ENCODE assay signal across 1 cellular context in genomic region chr4:40530961-40531635, GRCh38.
A peak's percentile ranks its signal among the peaks of the same experiment; 100 is the strongest.
TF ChIP-seq lines count a peak whose summit lies in the region.

No MANE protein-coding gene starts in this region.

TF ChIP-seq in K562, 482 proteins besides CTCF, POLR2A, EP300 and RAD21 (continued from another document and continues in another):
- TF ChIP-seq, protein P1, sequence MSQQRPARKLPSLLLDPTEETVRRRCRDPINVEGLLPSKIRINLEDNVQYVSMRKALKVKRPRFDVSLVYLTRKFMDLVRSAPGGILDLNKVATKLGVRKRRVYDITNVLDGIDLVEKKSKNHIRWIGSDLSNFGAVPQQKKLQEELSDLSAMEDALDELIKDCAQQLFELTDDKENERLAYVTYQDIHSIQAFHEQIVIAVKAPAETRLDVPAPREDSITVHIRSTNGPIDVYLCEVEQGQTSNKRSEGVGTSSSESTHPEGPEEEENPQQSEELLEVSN (IDR thresholded peaks at IDR 0.05; ENCODE audit: borderline replicate concordance in 1 of 2, extremely low read depth in 1 of 2, insufficient read depth in 1 of 2, insufficient read length in 1 of 2, low read depth in 1 of 2, low read length in 1 of 2, poor library complexity in 1 of 2, severe bottlenecking in 1 of 2), result no peak
- TF ChIP-seq ASH1L (IDR thresholded peaks at IDR 0.05; ENCODE audit: borderline replicate concordance, low read depth, partially characterized antibody), result no peak
- TF ChIP-seq POLR2B (IDR thresholded peaks at IDR 0.05; ENCODE audit: low read depth, partially characterized antibody), result no peak
- no peak for TF ChIP-seq PHTF2 (CRISPR knock-in tag; IDR thresholded peaks at IDR 0.05)
- TF ChIP-seq NCOA4 (IDR thresholded peaks at IDR 0.05; ENCODE audit: partially characterized antibody), result no peak
- no peak for TF ChIP-seq STAT6 (CRISPR knock-in tag; IDR thresholded peaks at IDR 0.05)
- TF ChIP-seq ZNF785 (CRISPR knock-in tag; IDR thresholded peaks at IDR 0.05), result no peak
- TF ChIP-seq TRIM28 (IDR thresholded peaks at IDR 0.05), result no peak
- no peak for TF ChIP-seq ZZZ3 (IDR thresholded peaks at IDR 0.05)
- no peak for TF ChIP-seq CEBPB (tag; IDR thresholded peaks at IDR 0.05)
- peak; percentile 76 to 98; a peak in 3 of 4 replicates for TF ChIP-seq RCOR1 (IDR thresholded peaks at IDR 0.05; ENCODE audit: borderline replicate concordance in 1 of 2, low read depth in 2 of 2, low read length in 2 of 2)
- TF ChIP-seq TAF15 (IDR thresholded peaks at IDR 0.05; ENCODE audit: low read depth, low read length), result no peak
- TF ChIP-seq MTA1 (IDR thresholded peaks at IDR 0.05; ENCODE audit: borderline replicate concordance), result no peak
- TF ChIP-seq, protein P2, sequence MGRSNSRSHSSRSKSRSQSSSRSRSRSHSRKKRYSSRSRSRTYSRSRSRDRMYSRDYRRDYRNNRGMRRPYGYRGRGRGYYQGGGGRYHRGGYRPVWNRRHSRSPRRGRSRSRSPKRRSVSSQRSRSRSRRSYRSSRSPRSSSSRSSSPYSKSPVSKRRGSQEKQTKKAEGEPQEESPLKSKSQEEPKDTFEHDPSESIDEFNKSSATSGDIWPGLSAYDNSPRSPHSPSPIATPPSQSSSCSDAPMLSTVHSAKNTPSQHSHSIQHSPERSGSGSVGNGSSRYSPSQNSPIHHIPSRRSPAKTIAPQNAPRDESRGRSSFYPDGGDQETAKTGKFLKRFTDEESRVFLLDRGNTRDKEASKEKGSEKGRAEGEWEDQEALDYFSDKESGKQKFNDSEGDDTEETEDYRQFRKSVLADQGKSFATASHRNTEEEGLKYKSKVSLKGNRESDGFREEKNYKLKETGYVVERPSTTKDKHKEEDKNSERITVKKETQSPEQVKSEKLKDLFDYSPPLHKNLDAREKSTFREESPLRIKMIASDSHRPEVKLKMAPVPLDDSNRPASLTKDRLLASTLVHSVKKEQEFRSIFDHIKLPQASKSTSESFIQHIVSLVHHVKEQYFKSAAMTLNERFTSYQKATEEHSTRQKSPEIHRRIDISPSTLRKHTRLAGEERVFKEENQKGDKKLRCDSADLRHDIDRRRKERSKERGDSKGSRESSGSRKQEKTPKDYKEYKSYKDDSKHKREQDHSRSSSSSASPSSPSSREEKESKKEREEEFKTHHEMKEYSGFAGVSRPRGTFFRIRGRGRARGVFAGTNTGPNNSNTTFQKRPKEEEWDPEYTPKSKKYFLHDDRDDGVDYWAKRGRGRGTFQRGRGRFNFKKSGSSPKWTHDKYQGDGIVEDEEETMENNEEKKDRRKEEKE (IDR thresholded peaks at IDR 0.05; ENCODE audit: borderline replicate concordance in 1 of 2, control insufficient read depth in 1 of 2, low read depth in 2 of 2, low read length in 1 of 2), result no peak
- TF ChIP-seq ZBTB49 (CRISPR knock-in tag; IDR thresholded peaks at IDR 0.05; ENCODE audit: borderline replicate concordance), result no peak
- TF ChIP-seq MAX (CRISPR knock-in tag; IDR thresholded peaks at IDR 0.05), result no peak
- no peak for TF ChIP-seq SMAD3 (CRISPR knock-in tag; conservative IDR thresholded peaks at IDR 0.05)
- no peak for TF ChIP-seq STAT5B (CRISPR knock-in tag; IDR thresholded peaks at IDR 0.05)
- TF ChIP-seq HMBOX1 (IDR thresholded peaks at IDR 0.05), result peak; percentile 32; the same call in 1 of the 2 replicates
- TF ChIP-seq TAF7 (tag; IDR thresholded peaks at IDR 0.05), result no peak
- no peak for TF ChIP-seq ETS2 (tag; IDR thresholded peaks at IDR 0.05; ENCODE audit: borderline replicate concordance, poor library complexity, severe bottlenecking)
- TF ChIP-seq, protein P3, sequence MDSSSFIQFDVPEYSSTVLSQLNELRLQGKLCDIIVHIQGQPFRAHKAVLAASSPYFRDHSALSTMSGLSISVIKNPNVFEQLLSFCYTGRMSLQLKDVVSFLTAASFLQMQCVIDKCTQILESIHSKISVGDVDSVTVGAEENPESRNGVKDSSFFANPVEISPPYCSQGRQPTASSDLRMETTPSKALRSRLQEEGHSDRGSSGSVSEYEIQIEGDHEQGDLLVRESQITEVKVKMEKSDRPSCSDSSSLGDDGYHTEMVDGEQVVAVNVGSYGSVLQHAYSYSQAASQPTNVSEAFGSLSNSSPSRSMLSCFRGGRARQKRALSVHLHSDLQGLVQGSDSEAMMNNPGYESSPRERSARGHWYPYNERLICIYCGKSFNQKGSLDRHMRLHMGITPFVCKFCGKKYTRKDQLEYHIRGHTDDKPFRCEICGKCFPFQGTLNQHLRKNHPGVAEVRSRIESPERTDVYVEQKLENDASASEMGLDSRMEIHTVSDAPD (CRISPR knock-in tag; IDR thresholded peaks at IDR 0.05), result no peak
- TF ChIP-seq CBFA2T3 (IDR thresholded peaks at IDR 0.05), result peak; percentile 73
- TF ChIP-seq L3MBTL2 (IDR thresholded peaks at IDR 0.05), result no peak
- TF ChIP-seq MTA2 (IDR thresholded peaks at IDR 0.05; ENCODE audit: low read depth), result peak; percentile 25; the same call in 1 of the 2 replicates
- no peak for TF ChIP-seq FOXK2 (conservative IDR thresholded peaks at IDR 0.05 in 1 of 2, IDR thresholded peaks at IDR 0.05 in 1 of 2; ENCODE audit: low read depth in 2 of 2)
- no peak for TF ChIP-seq CGGBP1 (CRISPR knock-in tag; IDR thresholded peaks at IDR 0.05)
- TF ChIP-seq NELFE (IDR thresholded peaks at IDR 0.05; ENCODE audit: insufficient read depth, insufficient read length), result no peak
- no peak for TF ChIP-seq ZNF589 (CRISPR knock-in tag; IDR thresholded peaks at IDR 0.05; ENCODE audit: low read depth)
- no peak for TF ChIP-seq ZNF197 (CRISPR knock-in tag; IDR thresholded peaks at IDR 0.05; ENCODE audit: low read depth)
- TF ChIP-seq HBP1 (CRISPR knock-in tag; IDR thresholded peaks at IDR 0.05), result no peak
- TF ChIP-seq TGIF2 (CRISPR knock-in tag; IDR thresholded peaks at IDR 0.05), result no peak
- 0 out of 2 replicates have a peak, but pooled peaks have one; percentile 28 for TF ChIP-seq EP400 (IDR thresholded peaks at IDR 0.05)
- TF ChIP-seq LCOR (CRISPR knock-in tag; IDR thresholded peaks at IDR 0.05), result no peak
- no peak for TF ChIP-seq MAZ (CRISPR knock-in tag; conservative IDR thresholded peaks at IDR 0.05 in 1 of 2, IDR thresholded peaks at IDR 0.05 in 1 of 2)
- TF ChIP-seq NFRKB (IDR thresholded peaks at IDR 0.05; ENCODE audit: low read depth), result no peak
- TF ChIP-seq ZNF347 (CRISPR knock-in tag; IDR thresholded peaks at IDR 0.05; ENCODE audit: low read depth), result no peak
- TF ChIP-seq PHB2 (IDR thresholded peaks at IDR 0.05; ENCODE audit: low read depth), result no peak
- no peak for TF ChIP-seq ZNF12 (CRISPR knock-in tag; IDR thresholded peaks at IDR 0.05)
- no peak for TF ChIP-seq MLX (CRISPR knock-in tag; conservative IDR thresholded peaks at IDR 0.05)
- TF ChIP-seq ZNF146 (CRISPR knock-in tag; IDR thresholded peaks at IDR 0.05; ENCODE audit: unreplicated experiment), result no peak
- TF ChIP-seq ZFPM2 (CRISPR knock-in tag; IDR thresholded peaks at IDR 0.05), result no peak
- no peak for TF ChIP-seq NCOA2 (IDR thresholded peaks at IDR 0.05; ENCODE audit: partially characterized antibody in 2 of 2)
- TF ChIP-seq, protein P4, sequence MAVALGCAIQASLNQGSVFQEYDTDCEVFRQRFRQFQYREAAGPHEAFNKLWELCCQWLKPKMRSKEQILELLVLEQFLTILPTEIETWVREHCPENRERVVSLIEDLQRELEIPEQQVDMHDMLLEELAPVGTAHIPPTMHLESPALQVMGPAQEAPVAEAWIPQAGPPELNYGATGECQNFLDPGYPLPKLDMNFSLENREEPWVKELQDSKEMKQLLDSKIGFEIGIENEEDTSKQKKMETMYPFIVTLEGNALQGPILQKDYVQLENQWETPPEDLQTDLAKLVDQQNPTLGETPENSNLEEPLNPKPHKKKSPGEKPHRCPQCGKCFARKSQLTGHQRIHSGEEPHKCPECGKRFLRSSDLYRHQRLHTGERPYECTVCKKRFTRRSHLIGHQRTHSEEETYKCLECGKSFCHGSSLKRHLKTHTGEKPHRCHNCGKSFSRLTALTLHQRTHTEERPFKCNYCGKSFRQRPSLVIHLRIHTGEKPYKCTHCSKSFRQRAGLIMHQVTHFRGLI (CRISPR knock-in tag; IDR thresholded peaks at IDR 0.05), result no peak
- no peak for TF ChIP-seq DIDO1 (tag; IDR thresholded peaks at IDR 0.05; ENCODE audit: low read depth)
- TF ChIP-seq BRD9 (IDR thresholded peaks at IDR 0.05; ENCODE audit: low read depth, partially characterized antibody), result no peak
- peak; percentile 85 for TF ChIP-seq ZEB2 (IDR thresholded peaks at IDR 0.05)
- no peak for TF ChIP-seq ZFP36 (IDR thresholded peaks at IDR 0.05; ENCODE audit: low read depth, low read length, partially characterized antibody)
- TF ChIP-seq TFE3 (CRISPR knock-in tag; IDR thresholded peaks at IDR 0.05), result no peak
- TF ChIP-seq CTBP1 (IDR thresholded peaks at IDR 0.05; ENCODE audit: borderline replicate concordance), result peak; percentile 100
